In the genomic region with DNA sequence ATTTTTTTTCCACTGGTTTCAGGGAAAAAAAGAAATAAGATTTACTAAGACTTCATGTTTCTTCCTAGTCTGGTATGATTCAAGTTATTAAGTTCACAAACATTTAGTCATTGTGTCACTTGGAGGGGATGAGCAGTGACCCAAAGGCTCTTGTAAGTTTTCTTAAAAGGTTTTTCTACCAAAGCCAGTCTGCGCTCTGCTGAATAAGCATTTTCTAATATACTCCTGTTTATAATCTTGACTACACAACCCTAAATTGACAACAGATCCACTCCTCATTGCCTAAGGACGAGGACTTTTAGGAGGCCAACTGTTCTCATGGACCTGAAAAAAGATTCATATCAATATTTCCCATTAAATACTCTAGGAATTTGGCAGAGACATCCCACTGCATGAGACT, we compare ENCODE assay signal across 2 cellular contexts.
TF ChIP-seq lines count a peak whose summit lies in the region.

No MANE protein-coding gene starts in this region.

TF ChIP-seq in GM23338, 12 proteins besides CTCF, POLR2A, EP300 and RAD21 (continued from another document):
- TF ChIP-seq ETS1 (IDR thresholded peaks at IDR 0.05) = no peak
- no peak for TF ChIP-seq POLR2AphosphoS5 (IDR thresholded peaks at IDR 0.05; ENCODE audit: low read depth)
- no peak for TF ChIP-seq ZNF114 (CRISPR knock-in tag; IDR thresholded peaks at IDR 0.05)
- no peak for TF ChIP-seq ZNF331 (CRISPR knock-in tag; IDR thresholded peaks at IDR 0.05; ENCODE audit: low read depth)

TF ChIP-seq in K562, 482 proteins besides CTCF, POLR2A, EP300 and RAD21 (continued from another document):
- TF ChIP-seq TSHZ1 (CRISPR knock-in tag; IDR thresholded peaks at IDR 0.05) (no peak), CHD1 (IDR thresholded peaks at IDR 0.05; ENCODE audit: low read length) (no peak), NCOA2 (IDR thresholded peaks at IDR 0.05; ENCODE audit: partially characterized antibody in 2 of 2) (no peak), HSF4 (CRISPR knock-in tag; IDR thresholded peaks at IDR 0.05; ENCODE audit: borderline replicate concordance) (no peak), DACH1 (IDR thresholded peaks at IDR 0.05; ENCODE audit: partially characterized antibody) (no peak)
- TF ChIP-seq, protein P1, sequence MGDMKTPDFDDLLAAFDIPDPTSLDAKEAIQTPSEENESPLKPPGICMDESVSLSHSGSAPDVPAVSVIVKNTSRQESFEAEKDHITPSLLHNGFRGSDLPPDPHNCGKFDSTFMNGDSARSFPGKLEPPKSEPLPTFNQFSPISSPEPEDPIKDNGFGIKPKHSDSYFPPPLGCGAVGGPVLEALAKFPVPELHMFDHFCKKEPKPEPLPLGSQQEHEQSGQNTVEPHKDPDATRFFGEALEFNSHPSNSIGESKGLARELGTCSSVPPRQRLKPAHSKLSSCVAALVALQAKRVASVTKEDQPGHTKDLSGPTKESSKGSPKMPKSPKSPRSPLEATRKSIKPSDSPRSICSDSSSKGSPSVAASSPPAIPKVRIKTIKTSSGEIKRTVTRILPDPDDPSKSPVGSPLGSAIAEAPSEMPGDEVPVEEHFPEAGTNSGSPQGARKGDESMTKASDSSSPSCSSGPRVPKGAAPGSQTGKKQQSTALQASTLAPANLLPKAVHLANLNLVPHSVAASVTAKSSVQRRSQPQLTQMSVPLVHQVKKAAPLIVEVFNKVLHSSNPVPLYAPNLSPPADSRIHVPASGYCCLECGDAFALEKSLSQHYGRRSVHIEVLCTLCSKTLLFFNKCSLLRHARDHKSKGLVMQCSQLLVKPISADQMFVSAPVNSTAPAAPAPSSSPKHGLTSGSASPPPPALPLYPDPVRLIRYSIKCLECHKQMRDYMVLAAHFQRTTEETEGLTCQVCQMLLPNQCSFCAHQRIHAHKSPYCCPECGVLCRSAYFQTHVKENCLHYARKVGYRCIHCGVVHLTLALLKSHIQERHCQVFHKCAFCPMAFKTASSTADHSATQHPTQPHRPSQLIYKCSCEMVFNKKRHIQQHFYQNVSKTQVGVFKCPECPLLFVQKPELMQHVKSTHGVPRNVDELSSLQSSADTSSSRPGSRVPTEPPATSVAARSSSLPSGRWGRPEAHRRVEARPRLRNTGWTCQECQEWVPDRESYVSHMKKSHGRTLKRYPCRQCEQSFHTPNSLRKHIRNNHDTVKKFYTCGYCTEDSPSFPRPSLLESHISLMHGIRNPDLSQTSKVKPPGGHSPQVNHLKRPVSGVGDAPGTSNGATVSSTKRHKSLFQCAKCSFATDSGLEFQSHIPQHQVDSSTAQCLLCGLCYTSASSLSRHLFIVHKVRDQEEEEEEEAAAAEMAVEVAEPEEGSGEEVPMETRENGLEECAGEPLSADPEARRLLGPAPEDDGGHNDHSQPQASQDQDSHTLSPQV (IDR thresholded peaks at IDR 0.05) = no peak
